In genomic region chr3:140398387-140398786, GRCh38 we compare ENCODE assay signal across 22 cellular contexts.
"Had no signal": no experiment of that assay in that cellular context is flagged by ENCODE, and none has a peak within 500 bp of the region (broad histone marks: within the 10 kb centered on the region; RNA-seq: fewer than 3 reads in every experiment).

No MANE protein-coding gene starts in this region.

- H3K4me1 ChIP-seq: esophagus squamous epithelium, gastrocnemius medialis, left lung had no signal

- H3K27ac ChIP-seq: coronary artery, dorsolateral prefrontal cortex, esophagus squamous epithelium, gastrocnemius medialis, hepatocyte, left lung, lower lobe of right lung had no signal

- DNase-seq: dermis blood vessel endothelial cell; dorsolateral prefrontal cortex; effector CD4-positive, alpha-beta T cell; effector memory CD4-positive, alpha-beta T cell; esophagus squamous epithelium; foreskin fibroblast; foreskin melanocyte; gastrocnemius medialis; glutamatergic neuron; head of caudate nucleus; hypothalamus; immature natural killer cell; islet precursor cell; kidney; kidney glomerular epithelial cell; left lung; lower lobe of right lung; mesenchymal stem cell; mucosa of descending colon; naive B cell had no signal

- H3K4me3 ChIP-seq: coronary artery, dorsolateral prefrontal cortex, esophagus squamous epithelium, gastrocnemius medialis, hepatocyte, left lung, lower lobe of right lung, mucosa of descending colon had no signal

- H3K36me3 ChIP-seq: esophagus squamous epithelium, gastrocnemius medialis, left lung, lower lobe of right lung had no signal

- H3K27me3 ChIP-seq: dorsolateral prefrontal cortex, esophagus squamous epithelium, gastrocnemius medialis, hepatocyte, left lung had no signal

- H3K9me3 ChIP-seq: esophagus squamous epithelium, gastrocnemius medialis, left lung, lower lobe of right lung, mucosa of descending colon had no signal

- ATAC-seq: gastrocnemius medialis, left lung, lower lobe of right lung, mucosa of descending colon had no signal
